Comparison of ENCODE assay signal across 8 cellular contexts in genomic region chr1:183180213-183180612, GRCh38.
DNase-seq lines count a peak whose midpoint lies in the region; ATAC-seq and TF ChIP-seq lines count a peak whose summit lies in the region.

No MANE protein-coding gene starts in this region.

- H3K36me3 ChIP-seq in RWPE2 (ENCODE audit: low read depth) = no peaks in the 10 kb centered on the region

- H3K4me1 ChIP-seq in RWPE2 (ENCODE audit: insufficient read depth, poor library complexity, severe bottlenecking) = peaks cover 23% of the 10 kb centered on the region

- H3K4me3 ChIP-seq in RWPE2 (ENCODE audit: severe bottlenecking) = no peak overlapping the region

- peak; percentile 31 for ATAC-seq in GM21619 (IDR thresholded peaks at IDR 0.05; ENCODE audit: unreplicated experiment)
- ATAC-seq in RWPE2 (ENCODE audit: low read depth) = peak; percentile 69

- H3K27ac ChIP-seq in RWPE2 (ENCODE audit: poor library complexity, severe bottlenecking) = peak overlapping the region; percentile 96

- H3K9me3 ChIP-seq in RWPE2 (ENCODE audit: severe bottlenecking) = no peaks in the 10 kb centered on the region

- no peak for DNase-seq in RWPE2 (ENCODE audit: low spot score)
- peak; percentile 96 for DNase-seq in glomerular visceral epithelial cell (ENCODE audit: extremely low spot score)
- DNase-seq in stromal cell of bone marrow (ENCODE audit: low read depth) = peak; percentile 92
- no peak for DNase-seq in SW 1271 (lab: John Stamatoyannopoulos, UW)
- DNase-seq in AML-193 (lab: John Stamatoyannopoulos, UW) = no peak
- DNase-seq in stimulated activated CD4-positive, alpha-beta T cell treated with anti-CD3 and anti-CD28 coated beads, Interleukin-4, amount 100 ng/mL, for 24 hours = no peak
- DNase-seq in stimulated activated CD4-positive, alpha-beta T cell treated with anti-CD3 and anti-CD28 coated beads, Interleukin-12 subunit alpha, Interleukin-12 subunit beta, amount 100 ng/mL, for 4 hours = no peak

- H3K27me3 ChIP-seq in RWPE2 (ENCODE audit: insufficient read depth, poor library complexity, severe bottlenecking) = no peaks in the 10 kb centered on the region

- no peak for TF ChIP-seq CTCF in RWPE2 (IDR thresholded peaks at IDR 0.05; ENCODE audit: poor library complexity, severe bottlenecking)

Comparison
In these comparisons a context has a peak if more than half of its experiments do, and no peak if none do; other contexts are left out.
1. DNase-seq: peak in glomerular visceral epithelial cell (single experiment) and stromal cell of bone marrow (single experiment); none in RWPE2 (single experiment), SW 1271 (0 of 2), AML-193 (0 of 2), stimulated activated CD4-positive, alpha-beta T cell treated with anti-CD3 and anti-CD28 coated beads, Interleukin-4, amount 100 ng/mL, for 24 hours (single experiment) and stimulated activated CD4-positive, alpha-beta T cell treated with anti-CD3 and anti-CD28 coated beads, Interleukin-12 subunit alpha, Interleukin-12 subunit beta, amount 100 ng/mL, for 4 hours (single experiment).